14 cellular contexts compared by ENCODE assay signal in the genomic region with DNA sequence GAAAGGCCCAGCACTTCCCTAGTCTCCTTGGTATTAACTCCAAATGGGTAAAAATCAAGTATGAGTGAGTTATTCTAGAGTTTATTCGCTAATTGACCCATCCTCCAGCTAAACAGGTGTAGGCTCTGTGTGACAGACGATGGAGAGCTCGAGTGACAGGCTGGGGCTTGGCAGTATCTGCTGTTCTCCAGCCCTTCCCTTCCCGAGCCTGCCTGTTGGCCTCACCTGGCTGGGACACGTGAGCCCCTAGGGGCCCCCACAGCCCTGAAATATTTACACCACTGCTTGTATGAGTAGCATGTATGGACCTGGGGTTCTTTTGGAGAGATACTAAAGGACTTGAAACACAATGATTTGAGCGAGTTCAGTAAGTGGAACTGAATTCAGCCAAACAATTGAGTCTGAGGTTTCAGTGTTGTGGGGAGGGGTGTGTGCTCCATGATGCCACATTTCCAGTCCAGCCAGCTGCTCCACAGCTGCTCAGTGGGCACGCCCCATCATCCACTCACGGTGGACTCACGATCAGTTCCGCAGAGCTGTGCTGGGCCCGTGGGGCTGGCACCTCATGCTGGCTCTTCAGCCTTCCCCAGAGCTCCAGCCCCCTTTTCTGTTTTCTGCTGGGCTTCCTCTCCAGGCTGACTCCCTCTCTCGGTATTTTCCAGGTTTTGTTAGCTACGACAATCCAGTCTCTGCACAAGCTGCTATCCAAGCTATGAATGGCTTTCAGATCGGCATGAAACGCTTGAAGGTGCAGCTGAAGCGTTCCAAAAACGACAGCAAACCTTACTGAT.
DNase-seq lines count a peak whose midpoint lies in the region; ATAC-seq, FAIRE-seq and TF ChIP-seq lines count a peak whose summit lies in the region.
"Had no signal": no experiment of that assay in that cellular context is flagged by ENCODE, and none has a peak within 500 bp of the region (broad histone marks: within the 10 kb centered on the region; RNA-seq: fewer than 3 reads in every experiment).

No MANE protein-coding gene starts in this region.

- no peak for TF ChIP-seq CTCF in CD8-positive, alpha-beta T cell (IDR thresholded peaks at IDR 0.05)
- TF ChIP-seq CTCF in neutrophil (IDR thresholded peaks at IDR 0.05) (no peak), omental fat pad (IDR thresholded peaks at IDR 0.05) (no peak)

- no peak overlapping the region for H3K4me3 ChIP-seq in CD8-positive, alpha-beta T cell (ENCODE audit: low read depth, low read length)
- no peak overlapping the region for H3K4me3 ChIP-seq in neutrophil (ENCODE audit: low read depth in 1 of 2, low read length in 1 of 2)

- H3K4me1 Mint-ChIP-seq in CD8-positive, alpha-beta T cell (ENCODE audit: low read depth), result peaks cover 58% of the 10 kb centered on the region

- H3K36me3 Mint-ChIP-seq in CD8-positive, alpha-beta T cell, result peaks cover 89% of the 10 kb centered on the region

- H3K36me3 ChIP-seq in CD8-positive, alpha-beta T cell (ENCODE audit: insufficient read depth, low read length), result peaks cover 47% of the 10 kb centered on the region
- H3K36me3 ChIP-seq in neutrophil, result peaks cover 100% of the 10 kb centered on the region

- ATAC-seq in CD8-positive, alpha-beta T cell, result no peak
- no peak for ATAC-seq in omental fat pad (ENCODE audit: low FRiP score)
- ATAC-seq in GM18520 (IDR thresholded peaks at IDR 0.05; ENCODE audit: unreplicated experiment), result no peak

- intact Hi-C loops in CD8-positive, alpha-beta T cell (cut with DNase I, micrococcal nuclease), result no loop called here

- H3K4me1 ChIP-seq in CD8-positive, alpha-beta T cell (ENCODE audit: insufficient read depth, low read length), result peaks cover 18% of the 10 kb centered on the region
- H3K4me1 ChIP-seq in neutrophil (ENCODE audit: control insufficient read depth in 1 of 2, insufficient read depth in 1 of 2, low read depth in 1 of 2, low read length in 1 of 2), result no peaks in the 10 kb centered on the region

- no peaks in the 10 kb centered on the region for H3K27me3 Mint-ChIP-seq in CD8-positive, alpha-beta T cell (ENCODE audit: low read depth)

- H3K9me3 Mint-ChIP-seq in CD8-positive, alpha-beta T cell, result no peaks in the 10 kb centered on the region

- H3K4me3 Mint-ChIP-seq in CD8-positive, alpha-beta T cell, result no peak overlapping the region

- CTCF ChIA-PET in CD8-positive, alpha-beta T cell (lab: Charles Lee), result interaction anchor here (1.1 to 1.3 kb wide), 3 partner anchors 9 to 189 kb away, joined by 3 read pairs; no protein-coding TSS in a partner anchor

- H3K27ac Mint-ChIP-seq in CD8-positive, alpha-beta T cell, result peak overlapping the region; percentile 86

- H3K9me3 ChIP-seq in CD8-positive, alpha-beta T cell (ENCODE audit: low read length), result no peaks in the 10 kb centered on the region
- H3K9me3 ChIP-seq in neutrophil, result no peaks in the 10 kb centered on the region

- no peak for DNase-seq in CD8-positive, alpha-beta T cell
- DNase-seq in NCI-H345 treated with DMSO at 0.1 percent for 48 hours (lab: John Stamatoyannopoulos, UW; ENCODE audit: unreplicated experiment) (peak; percentile 10), epithelial cell of prostate (ENCODE audit: low read depth, low spot score) (no peak), urothelium cell line (ENCODE audit: low spot score) (no peak), omental fat pad (ENCODE audit: low spot score) (no peak), hepatic stellate cell (ENCODE audit: low spot score) (no peak)
- DNase-seq: central memory CD4-positive, alpha-beta T cell; DMS153; NCI-H1930; stimulated activated CD4-positive, alpha-beta T cell treated with anti-CD3 and anti-CD28 coated beads, Interleukin-4, amount 100 ng/mL, for 24 hours; T-helper 9 cell had no signal

- no peaks in the 10 kb centered on the region for H3K27me3 ChIP-seq in CD8-positive, alpha-beta T cell (ENCODE audit: insufficient read depth, low read length)
- no peaks in the 10 kb centered on the region for H3K27me3 ChIP-seq in neutrophil

- no peak for FAIRE-seq in urothelium cell line (lab: Jason Lieb, UNC)
- FAIRE-seq: islet of Langerhans had no signal

- peak overlapping the region; percentile 4 for H3K27ac ChIP-seq in CD8-positive, alpha-beta T cell (ENCODE audit: low read depth, low read length)
- H3K27ac ChIP-seq in epithelial cell of prostate, result peak overlapping the region; percentile 15
- H3K27ac ChIP-seq in neutrophil, result peak overlapping the region; percentile 54

- POLR2A ChIA-PET in CD8-positive, alpha-beta T cell (lab: Charles Lee), result interaction anchor here (1.2 kb wide), 1 partner anchor 10 kb away, joined by 4 read pairs; no protein-coding TSS in a partner anchor

Comparison
In these comparisons a context has a peak if more than half of its experiments do, and no peak if none do; other contexts are left out.
1. H3K27ac ChIP-seq: peak in every context shown above with its lines; median percentile 54 in neutrophil; 15 in epithelial cell of prostate; 4 in CD8-positive, alpha-beta T cell.